21 cellular contexts compared by ENCODE assay signal in genomic region chr2:148529745-148530144, GRCh38.
"Had no signal": no experiment of that assay in that cellular context is flagged by ENCODE, and none has a peak within 500 bp of the region (broad histone marks: within the 10 kb centered on the region; RNA-seq: fewer than 3 reads in every experiment).

No MANE protein-coding gene starts in this region.

- H3K36me3 Mint-ChIP-seq: activated CD8-positive, alpha-beta memory T cell treated with anti-CD3 and anti-CD28 coated beads, Interleukin-2, amount 10 ng/mL, durations not matched to agents 7 days and 5 days; immature natural killer cell; natural killer cell; stimulated activated effector memory CD8-positive, alpha-beta T cell treated with anti-CD3 and anti-CD28 coated beads, Interleukin-12 subunit alpha, Interleukin-12 subunit beta, amount 100 ng/mL, for 72 hours had no signal

- H3K4me1 ChIP-seq: ascending aorta had no signal

- H3K4me3 Mint-ChIP-seq: activated CD8-positive, alpha-beta memory T cell treated with anti-CD3 and anti-CD28 coated beads, Interleukin-2, amount 10 ng/mL, durations not matched to agents 7 days and 5 days; immature natural killer cell; natural killer cell; stimulated activated effector memory CD8-positive, alpha-beta T cell treated with anti-CD3 and anti-CD28 coated beads, Interleukin-12 subunit alpha, Interleukin-12 subunit beta, amount 100 ng/mL, for 72 hours had no signal

- H3K27me3 Mint-ChIP-seq: activated CD8-positive, alpha-beta memory T cell treated with anti-CD3 and anti-CD28 coated beads, Interleukin-2, amount 10 ng/mL, durations not matched to agents 7 days and 5 days had no signal

- H3K9me3 ChIP-seq: ascending aorta, esophagus squamous epithelium, upper lobe of left lung had no signal

- H3K9me3 Mint-ChIP-seq: immature natural killer cell; natural killer cell; stimulated activated effector memory CD8-positive, alpha-beta T cell treated with anti-CD3 and anti-CD28 coated beads, Interleukin-12 subunit alpha, Interleukin-12 subunit beta, amount 100 ng/mL, for 72 hours had no signal

- H3K36me3 ChIP-seq: ascending aorta, esophagus squamous epithelium, upper lobe of left lung had no signal

- H3K27ac Mint-ChIP-seq: activated CD8-positive, alpha-beta memory T cell treated with anti-CD3 and anti-CD28 coated beads, Interleukin-2, amount 10 ng/mL, durations not matched to agents 7 days and 5 days; activated T-cell treated with anti-CD3 and anti-CD28 coated beads, Interleukin-2, amount 50 U/mL, for 72 hours; natural killer cell; progenitor cell of endocrine pancreas; stimulated activated effector memory CD8-positive, alpha-beta T cell treated with anti-CD3 and anti-CD28 coated beads, Interleukin-12 subunit alpha, Interleukin-12 subunit beta, amount 100 ng/mL, for 72 hours had no signal

- H3K27me3 ChIP-seq: ascending aorta, upper lobe of left lung had no signal

- H3K27ac ChIP-seq: ascending aorta, dorsolateral prefrontal cortex, esophagus squamous epithelium, SK-N-MC, upper lobe of left lung, VCaP had no signal

- H3K4me3 ChIP-seq: ascending aorta, dorsolateral prefrontal cortex, esophagus squamous epithelium, SK-N-MC, smooth muscle cell, upper lobe of left lung had no signal

- DNase-seq: activated CD4-positive, alpha-beta T cell treated with anti-CD3 and anti-CD28 coated beads for 4 hours; activated CD8-positive, alpha-beta memory T cell treated with anti-CD3 and anti-CD28 coated beads, Interleukin-2, amount 10 ng/mL, durations not matched to agents 7 days and 5 days; activated T-cell treated with anti-CD3 and anti-CD28 coated beads, Interleukin-2, amount 50 U/mL, for 72 hours; dorsolateral prefrontal cortex; esophagus squamous epithelium; foreskin fibroblast; immature natural killer cell; left colon; natural killer cell; nucleus accumbens; right cardiac atrium; substantia nigra; T1000; upper lobe of left lung had no signal

- ATAC-seq: activated CD8-positive, alpha-beta memory T cell treated with anti-CD3 and anti-CD28 coated beads, Interleukin-2, amount 10 ng/mL, durations not matched to agents 7 days and 5 days; activated T-cell treated with anti-CD3 and anti-CD28 coated beads, Interleukin-2, amount 50 U/mL, for 72 hours; natural killer cell; right cardiac atrium; Right ventricle myocardium inferior; stimulated activated effector memory CD8-positive, alpha-beta T cell treated with anti-CD3 and anti-CD28 coated beads, Interleukin-12 subunit alpha, Interleukin-12 subunit beta, amount 100 ng/mL, for 72 hours had no signal
